ENCODE assay signal across 15 cellular contexts in genomic region chr3:137988982-137989381, GRCh38. TPM values are rescaled to one million over a fixed set of nuclear protein-coding genes. Genes with fewer than 3 reads are reported as not detected.
DNase-seq lines count a peak whose midpoint lies in the region; ATAC-seq, FAIRE-seq and TF ChIP-seq lines count a peak whose summit lies in the region.
"Had no signal": no experiment of that assay in that cellular context is flagged by ENCODE, and none has a peak within 500 bp of the region (broad histone marks: within the 10 kb centered on the region; RNA-seq: fewer than 3 reads in every experiment).

No MANE protein-coding gene starts in this region.

- no peak for DNase-seq in activated naive CD4-positive, alpha-beta T cell treated with anti-CD3 and anti-CD28 coated beads, Interleukin-2, amount 50 U/mL, for 72 hours (ENCODE audit: low spot score in 2 of 2)
- no peak for DNase-seq in activated naive CD4-positive, alpha-beta T cell (lab: John Stamatoyannopoulos, UW)
- DNase-seq in GM23338 (ENCODE audit: low spot score) (no peak), type B pancreatic cell (ENCODE audit: extremely low spot score, unreplicated experiment) (no peak), HAP-1 (ENCODE audit: low spot score in 2 of 2) (no peak), OCI-M2 (lab: John Stamatoyannopoulos, UW; ENCODE audit: unreplicated experiment) (no peak), frontal cortex (ENCODE audit: low spot score in 2 of 2) (no peak)
- DNase-seq: aorta, EL had no signal

- no peak for TF ChIP-seq CTCF in GM23338 (conservative IDR thresholded peaks at IDR 0.05; ENCODE audit: low read depth in 2 of 2)
- no peak for TF ChIP-seq CTCF in type B pancreatic cell (conservative IDR thresholded peaks at IDR 0.05)

- H2AFZ ChIP-seq in GM23338 = 0 out of 2 replicates have a peak overlapping the region, but pooled peaks have one; percentile 32

- H3K4me1 ChIP-seq in GM23338 (ENCODE audit: insufficient read depth) = no peaks in the 10 kb centered on the region
- H3K4me1 ChIP-seq in HAP-1 = no peaks in the 10 kb centered on the region

- H3K36me3 ChIP-seq in GM23338 (ENCODE audit: insufficient read depth) (no peaks in the 10 kb centered on the region), HAP-1 (replicated peaks) (no peaks in the 10 kb centered on the region)

- no peaks in the 10 kb centered on the region for H3K79me2 ChIP-seq in GM23338 (replicated peaks; ENCODE audit: insufficient read depth)

- H3K27me3 Mint-ChIP-seq in GM23338 (ENCODE audit: insufficient read depth, low read depth, poor library complexity) = peaks cover 2% of the 10 kb centered on the region
- H3K27me3 Mint-ChIP-seq in type B pancreatic cell = no peaks in the 10 kb centered on the region

- peak; percentile 54 to 65 for ATAC-seq in activated naive CD4-positive, alpha-beta T cell treated with anti-CD3 and anti-CD28 coated beads, Interleukin-2, amount 50 U/mL, for 72 hours
- ATAC-seq in GM23338 = no peak
- ATAC-seq in HG03354 (IDR thresholded peaks at IDR 0.05; ENCODE audit: poor library complexity, severe bottlenecking, unreplicated experiment) = peak; percentile 57

- H3K9me2 ChIP-seq in GM23338 (ENCODE audit: insufficient read depth) = no peaks in the 10 kb centered on the region; the same call in 1 of the 2 replicates

- no peaks in the 10 kb centered on the region for H3K9me3 ChIP-seq in HAP-1

- no peak overlapping the region for H3K27ac Mint-ChIP-seq in activated naive CD4-positive, alpha-beta T cell treated with anti-CD3 and anti-CD28 coated beads, Interleukin-2, amount 50 U/mL, for 72 hours
- H3K27ac Mint-ChIP-seq in GM23338 (no peak overlapping the region), type B pancreatic cell (peak overlapping the region; percentile 53)

- H3K4me2 ChIP-seq in GM23338 = no peak overlapping the region

- H3F3A ChIP-seq in GM23338 (replicated peaks; ENCODE audit: low read depth) = no peaks in the 10 kb centered on the region

- peaks cover 0 to 4% of the 10 kb centered on the region in 2 donors for H3K36me3 Mint-ChIP-seq in activated naive CD4-positive, alpha-beta T cell treated with anti-CD3 and anti-CD28 coated beads, Interleukin-2, amount 50 U/mL, for 72 hours
- no peaks in the 10 kb centered on the region for H3K36me3 Mint-ChIP-seq in GM23338 (ENCODE audit: low read depth)
- no peaks in the 10 kb centered on the region for H3K36me3 Mint-ChIP-seq in type B pancreatic cell

- no peak overlapping the region for H3K27ac ChIP-seq in GM23338 (ENCODE audit: low read depth)

- no peaks in the 10 kb centered on the region for H3K4me1 Mint-ChIP-seq in GM23338
- no peaks in the 10 kb centered on the region for H3K4me1 Mint-ChIP-seq in type B pancreatic cell (ENCODE audit: unreplicated experiment)

- H3K4me3 ChIP-seq in GM23338 (no peak overlapping the region), HAP-1 (no peak overlapping the region)

- no peaks in the 10 kb centered on the region for H4K20me1 ChIP-seq in GM23338 (replicated peaks; ENCODE audit: insufficient read depth)

- no peak for FAIRE-seq in frontal cortex (lab: Jason Lieb, UNC)
- FAIRE-seq: endothelial cell of umbilical vein, keratinocyte, urothelium cell line had no signal

- peaks cover 0 to under 1% of the 10 kb centered on the region in 2 donors for H3K9me3 Mint-ChIP-seq in activated naive CD4-positive, alpha-beta T cell treated with anti-CD3 and anti-CD28 coated beads, Interleukin-2, amount 50 U/mL, for 72 hours
- peaks cover 6% of the 10 kb centered on the region; the same call in 2 of the 3 replicates for H3K9me3 Mint-ChIP-seq in GM23338
- peaks cover 2% of the 10 kb centered on the region for H3K9me3 Mint-ChIP-seq in type B pancreatic cell

- in situ Hi-C loops in HAP-1 (cut with MboI; ENCODE audit: low sequenced_read_pairs) = no loop called here

- H3K4me3 Mint-ChIP-seq in GM23338 (no peak overlapping the region), type B pancreatic cell (no peak overlapping the region)

- H3K27me3 ChIP-seq in GM23338 (ENCODE audit: insufficient read depth) (no peaks in the 10 kb centered on the region), HAP-1 (ENCODE audit: low read depth) (no peaks in the 10 kb centered on the region)

TF ChIP-seq in GM23338, 12 proteins besides CTCF, POLR2A, EP300 and RAD21:
- no peak for TF ChIP-seq POLR2AphosphoS5 (IDR thresholded peaks at IDR 0.05; ENCODE audit: low read depth)
- TF ChIP-seq JUNB (IDR thresholded peaks at IDR 0.05; ENCODE audit: unreplicated experiment) = no peak
- TF ChIP-seq CREB1 (CRISPR knock-in tag; IDR thresholded peaks at IDR 0.05; ENCODE audit: low read depth) = no peak
- no peak for TF ChIP-seq NANOG (IDR thresholded peaks at IDR 0.05; ENCODE audit: borderline replicate concordance)
- no peak for TF ChIP-seq ZNF331 (CRISPR knock-in tag; IDR thresholded peaks at IDR 0.05; ENCODE audit: low read depth)

RNA-seq across cellular contexts. Expression of gene CLDN18, which starts 21.0 kb away (rescaled TPM):
- total RNA-seq in activated naive CD4-positive, alpha-beta T cell treated with anti-CD3 and anti-CD28 coated beads, Interleukin-2, amount 50 U/mL, for 72 hours = not detected
- not detected in 2 replicates for total RNA-seq in GM23338 (2014; rRNA removed; shearing (Covaris generic))
- polyA plus RNA-seq in GM23338 (2016; fragmentation: Nextera tagmentation; extraction: Ambion mirVana) = 0.19 TPM in 1 of 2 replicates, not detected in the other
- 7.3 and 50.8 TPM in 2 replicates for total RNA-seq in type B pancreatic cell (ENCODE audit: low replicate concordance)
- total RNA-seq in frontal cortex = not detected
- total RNA-seq: A673, aorta, endothelial cell of umbilical vein, omental fat pad had no signal
- polyA plus RNA-seq: endothelial cell of umbilical vein, keratinocyte had no signal
